15 cellular contexts compared by ENCODE assay signal in the genomic region with DNA sequence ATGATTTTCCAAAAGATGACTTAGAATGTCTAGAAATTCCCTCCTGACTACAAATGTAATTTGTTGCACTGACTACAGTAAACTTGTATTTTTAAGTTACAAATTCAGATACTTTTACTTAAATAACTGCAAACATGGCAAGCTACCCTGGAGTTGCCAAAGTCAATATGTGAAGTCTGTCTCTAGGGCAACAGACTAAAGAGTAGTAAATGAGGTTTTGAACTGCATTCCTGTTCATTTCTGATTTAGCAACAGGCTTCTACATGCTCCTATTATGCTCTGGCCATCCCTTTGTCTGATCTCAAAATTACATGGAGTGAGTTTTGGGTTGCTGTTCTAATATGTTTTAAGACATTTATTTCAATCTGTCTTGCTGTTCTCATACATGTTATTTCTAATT. TPM values are rescaled to one million over a fixed set of nuclear protein-coding genes. Genes with fewer than 3 reads are reported as not detected.
DNase-seq lines count a peak whose midpoint lies in the region; ATAC-seq and TF ChIP-seq lines count a peak whose summit lies in the region.
"Had no signal": no experiment of that assay in that cellular context is flagged by ENCODE, and none has a peak within 500 bp of the region (broad histone marks: within the 10 kb centered on the region; RNA-seq: fewer than 3 reads in every experiment).

No MANE protein-coding gene starts in this region.

- peaks cover 0 to 8% of the 10 kb centered on the region in 2 donors for H3K4me1 ChIP-seq in breast epithelium
- H3K4me1 ChIP-seq in aorta (ENCODE audit: control insufficient read depth in 1 of 2, insufficient read depth in 2 of 2, low read length in 2 of 2) = peaks cover 6 to 21% of the 10 kb centered on the region in 2 donors
- H3K4me1 ChIP-seq in Karpas-422 (ENCODE audit: low read length) = no peaks in the 10 kb centered on the region

- H3K9me3 ChIP-seq in breast epithelium (no peaks in the 10 kb centered on the region), aorta (ENCODE audit: control insufficient read depth, low read length) (no peaks in the 10 kb centered on the region), Karpas-422 (ENCODE audit: low read length) (no peaks in the 10 kb centered on the region)
- H3K9me3 ChIP-seq: MG63, SJSA1, vagina had no signal

- peak overlapping the region in 1 of 2 donors; percentile 42 for H3K27ac ChIP-seq in breast epithelium
- peak overlapping the region in 1 of 2 donors; percentile 28 for H3K27ac ChIP-seq in aorta (ENCODE audit: low read depth in 1 of 2, low read length in 2 of 2)
- H3K27ac ChIP-seq in Karpas-422 (ENCODE audit: low read length) = no peak overlapping the region
- H3K27ac ChIP-seq: SJSA1, vagina had no signal

- H3K27ac Mint-ChIP-seq in MCF 10A (ENCODE audit: low read depth, unreplicated experiment) = no peak overlapping the region
- peak overlapping the region; percentile 93 for H3K27ac Mint-ChIP-seq in chondrocyte (ENCODE audit: unreplicated experiment)

- no peak overlapping the region for H3K4me3 Mint-ChIP-seq in MCF 10A (ENCODE audit: unreplicated experiment)
- no peak overlapping the region for H3K4me3 Mint-ChIP-seq in chondrocyte (ENCODE audit: unreplicated experiment)

- DNase-seq in MCF 10A (ENCODE audit: unreplicated experiment) = peak; percentile 24
- no peak for DNase-seq in breast epithelium (ENCODE audit: low spot score in 2 of 2)
- DNase-seq in chondrocyte (ENCODE audit: low spot score) = no peak
- no peak for DNase-seq in left lobe of liver (ENCODE audit: low spot score)
- no peak for DNase-seq in aorta
- no peak for DNase-seq in GF-D8 (lab: John Stamatoyannopoulos, UW)
- DNase-seq in Karpas-422 = no peak
- DNase-seq in omental fat pad (ENCODE audit: low spot score) = no peak
- DNase-seq: activated CD4-positive, alpha-beta T cell treated with anti-CD3 and anti-CD28 coated beads for 4 hours; activated naive CD4-positive, alpha-beta T cell; MG63; NCI-H524; retina had no signal

- H3K36me3 Mint-ChIP-seq in MCF 10A (ENCODE audit: insufficient read depth, unreplicated experiment) = no peaks in the 10 kb centered on the region
- peaks cover 5% of the 10 kb centered on the region for H3K36me3 Mint-ChIP-seq in chondrocyte (ENCODE audit: low read depth)

- POLR2A ChIA-PET in MCF 10A (lab: Yijun Ruan, JAX) = interaction anchor here (1.2 kb wide), 1 partner anchor 25 kb away, joined by 5 read pairs; no protein-coding TSS in a partner anchor

- peak; percentile 86 for ATAC-seq in left lobe of liver
- ATAC-seq in aorta (ENCODE audit: low FRiP score) = peak; percentile 59
- no peak for ATAC-seq in omental fat pad (ENCODE audit: low FRiP score)

- no peaks in the 10 kb centered on the region for H3K79me2 ChIP-seq in Karpas-422 (ENCODE audit: low read length)

- TF ChIP-seq POLR2A in breast epithelium (IDR thresholded peaks at IDR 0.05) = no peak

- no peaks in the 10 kb centered on the region for H4K20me1 ChIP-seq in Karpas-422 (ENCODE audit: insufficient read depth, low read depth, low read length)

- H3K4me2 ChIP-seq in Karpas-422 (ENCODE audit: low read depth, low read length, poor library complexity, severe bottlenecking) = no peak overlapping the region

- H3K9me3 Mint-ChIP-seq in MCF 10A (ENCODE audit: unreplicated experiment) (no peaks in the 10 kb centered on the region), chondrocyte (ENCODE audit: low read depth) (no peaks in the 10 kb centered on the region)

- H3K4me1 Mint-ChIP-seq in MCF 10A (ENCODE audit: insufficient read depth, unreplicated experiment) (peaks cover 22% of the 10 kb centered on the region), chondrocyte (ENCODE audit: low read depth) (peaks cover 79% of the 10 kb centered on the region)

- no peak overlapping the region for H3K9ac ChIP-seq in Karpas-422 (ENCODE audit: low read length)

- CTCF ChIA-PET in MCF 10A (lab: Yijun Ruan, JAX) = interaction anchor here (1.2 to 1.8 kb wide), 3 partner anchors 9 to 26 kb away, joined by 3 to 4 read pairs (median 4); no protein-coding TSS in a partner anchor

- no peaks in the 10 kb centered on the region for H3K27me3 ChIP-seq in breast epithelium
- no peaks in the 10 kb centered on the region for H3K27me3 ChIP-seq in aorta (ENCODE audit: control insufficient read depth in 1 of 2, insufficient read depth in 2 of 2, low read length in 1 of 2)
- H3K27me3 ChIP-seq in Karpas-422 (ENCODE audit: low read length) = no peaks in the 10 kb centered on the region
- H3K27me3 ChIP-seq: MG63, SJSA1, vagina had no signal

- intact Hi-C loops in MCF 10A (cut with micrococcal nuclease) = no loop called here
- intact Hi-C loops in breast epithelium (cut with DNase I; ENCODE audit: low total_unique reads) = no loop called here
- intact Hi-C loops in aorta (cut with DNase I) = no loop called here

- no peak overlapping the region for H3K4me3 ChIP-seq in breast epithelium
- H3K4me3 ChIP-seq in aorta (ENCODE audit: low read length in 2 of 2) = no peak overlapping the region
- no peak overlapping the region for H3K4me3 ChIP-seq in Karpas-422 (ENCODE audit: low read length)
- H3K4me3 ChIP-seq: MG63, SJSA1, vagina had no signal

- H3K27me3 Mint-ChIP-seq in MCF 10A (ENCODE audit: insufficient read depth, unreplicated experiment) = no peaks in the 10 kb centered on the region
- no peaks in the 10 kb centered on the region for H3K27me3 Mint-ChIP-seq in chondrocyte (ENCODE audit: low read depth)

- H3K36me3 ChIP-seq in breast epithelium (no peaks in the 10 kb centered on the region), aorta (ENCODE audit: control insufficient read depth in 1 of 2, insufficient read depth in 2 of 2, low read length in 1 of 2) (no peaks in the 10 kb centered on the region), Karpas-422 (ENCODE audit: insufficient read depth, low read length) (no peaks in the 10 kb centered on the region)
- H3K36me3 ChIP-seq: SJSA1, vagina had no signal

- TF ChIP-seq CTCF in MCF 10A (IDR thresholded peaks at IDR 0.05; ENCODE audit: unreplicated experiment) = no peak
- TF ChIP-seq CTCF in breast epithelium (IDR thresholded peaks at IDR 0.05) = no peak
- TF ChIP-seq CTCF in chondrocyte (IDR thresholded peaks at IDR 0.05) = no peak
- TF ChIP-seq CTCF in omental fat pad (IDR thresholded peaks at IDR 0.05) = no peak

- H2AFZ ChIP-seq in Karpas-422 (ENCODE audit: low read length) = no peak overlapping the region

- no peaks in the 10 kb centered on the region for H3K9me2 ChIP-seq in Karpas-422 (replicated peaks; ENCODE audit: insufficient read depth, low read length)

- no TSS peak for BruUV-seq in MCF 10A (replicated peaks; lab: Mats Ljungman, UMichigan)

RNA-seq across cellular contexts. Expression of a gene that starts 26.9 kb away (rescaled TPM):
- 16.5 and 17.4 TPM in 2 replicates for total RNA-seq in MCF 10A (2022)
- 10 to 100 TPM; 20.2 to 37.0 (median 27.9) TPM for total RNA-seq in breast epithelium
- total RNA-seq in chondrocyte = 21.8 to 28.1 TPM (median 25.2 TPM) in 3 replicates
- 7.2 TPM for total RNA-seq in left lobe of liver
- 10 to 100 TPM; 27.3 to 31.8 TPM for total RNA-seq in aorta
- polyA plus RNA-seq in aorta = 1 to 10 TPM; 7.6 to 8.8 TPM
- total RNA-seq in Karpas-422 (2014; rRNA removed; shearing (Covaris generic); ENCODE audit: low replicate concordance) = 0.22 TPM in 1 of 2 replicates, not detected in the other
- total RNA-seq in omental fat pad = 10 to 100 TPM; 15.9 to 28.5 (median 23.5) TPM
